Comparison of ENCODE assay signal across 19 cellular contexts in genomic region chr5:160036884-160037283, GRCh38.
"Had no signal": no experiment of that assay in that cellular context is flagged by ENCODE, and none has a peak within 500 bp of the region (broad histone marks: within the 10 kb centered on the region; RNA-seq: fewer than 3 reads in every experiment).

No MANE protein-coding gene starts in this region.

- ATAC-seq: activated naive CD8-positive, alpha-beta T cell treated with anti-CD3 and anti-CD28 coated beads, Interleukin-2, amount 50 U/mL, for 24 hours; activated T-cell treated with anti-CD3 and anti-CD28 coated beads, Interleukin-2, amount 50 U/mL, for 72 hours; natural killer cell; stimulated activated naive CD8-positive, alpha-beta T cell treated with anti-CD3 and anti-CD28 coated beads, Interleukin-15, Interleukin-2, amounts not matched to agents 100 U/mL and 50 U/mL, for 24 hours had no signal

- H3K4me3 ChIP-seq: hepatocyte, tibial artery had no signal

- DNase-seq: activated CD4-positive, alpha-beta T cell treated with anti-CD3 and anti-CD28 coated beads for 1 hour; activated CD4-positive, alpha-beta T cell treated with anti-CD3 and anti-CD28 coated beads, Interleukin-2, amount 50 U/mL, for 48 hours; activated effector memory CD4-positive, alpha-beta T cell treated with anti-CD3 and anti-CD28 coated beads, Interleukin-2, amount 50 U/mL, for 16 hours; activated naive CD4-positive, alpha-beta T cell treated with anti-CD3 and anti-CD28 coated beads, Interleukin-2, amount 10 ng/mL, durations not matched to agents 7 days and 5 days; activated naive CD8-positive, alpha-beta T cell treated with anti-CD3 and anti-CD28 coated beads, Interleukin-2, amount 50 U/mL, for 24 hours; activated T-cell treated with anti-CD3 and anti-CD28 coated beads, Interleukin-2, amount 50 U/mL, for 72 hours; aorta; brain microvascular endothelial cell; cortex of kidney; immature natural killer cell; kidney glomerular epithelial cell; natural killer cell; right cardiac atrium; stimulated activated CD4-positive, alpha-beta T cell treated with anti-CD3 and anti-CD28 coated beads, Interleukin-4, amount 100 ng/mL, for 24 hours; stimulated activated naive CD8-positive, alpha-beta T cell treated with anti-CD3 and anti-CD28 coated beads, Interleukin-15, Interleukin-2, amounts not matched to agents 100 U/mL and 50 U/mL, for 24 hours; T-helper 1 cell; tibial artery had no signal

- H3K27me3 ChIP-seq: brain microvascular endothelial cell, hepatocyte, tibial artery had no signal

- H3K27ac ChIP-seq: brain microvascular endothelial cell, epithelial cell of prostate, hepatocyte had no signal

- H3K9me3 ChIP-seq: tibial artery had no signal
